ENCODE assay signal across 8 cellular contexts in genomic region chr9:36037580-36038169, GRCh38. TPM values are rescaled to one million over a fixed set of nuclear protein-coding genes. Genes with fewer than 3 reads are reported as not detected.
DNase-seq lines count a peak whose midpoint lies in the region; ATAC-seq and TF ChIP-seq lines count a peak whose summit lies in the region.

No MANE protein-coding gene starts in this region.

- no peaks in the 10 kb centered on the region for H3K9me2 ChIP-seq in OCI-LY1 (ENCODE audit: low read depth, low read length)

- peak overlapping the region; percentile 77 for H3K4me3 ChIP-seq in OCI-LY1 (ENCODE audit: low read depth, low read length, poor library complexity, severe bottlenecking)
- H3K4me3 ChIP-seq in choroid plexus epithelial cell (ENCODE audit: low read depth, low read length): peak overlapping the region; percentile 79
- H3K4me3 ChIP-seq in lower lobe of right lung: peak overlapping the region; percentile 92
- peak overlapping the region; percentile 70 to 90 (median 74) for H3K4me3 ChIP-seq in tibial nerve

- ATAC-seq in lower lobe of right lung: peak; percentile 4 to 12
- no peak for ATAC-seq in GM21515 (IDR thresholded peaks at IDR 0.05; ENCODE audit: unreplicated experiment)

- H3K36me3 ChIP-seq in OCI-LY1 (ENCODE audit: insufficient read depth, low read length) (no peaks in the 10 kb centered on the region), lower lobe of right lung (no peaks in the 10 kb centered on the region), tibial nerve (no peaks in the 10 kb centered on the region)

- peak overlapping the region; percentile 71 for H3K4me2 ChIP-seq in OCI-LY1 (ENCODE audit: low read length)

- H3K9ac ChIP-seq in OCI-LY1 (ENCODE audit: low read length): peak overlapping the region; percentile 68

- intact Hi-C loops in lower lobe of right lung (cut with DNase I): no loop called here

- H3K27ac ChIP-seq in OCI-LY1 (ENCODE audit: low read depth, low read length, poor library complexity, severe bottlenecking) (no peak overlapping the region), lower lobe of right lung (peak overlapping the region; percentile 81), tibial nerve (peak overlapping the region; percentile 70 to 92 (median 85))

- TF ChIP-seq POLR2A in tibial nerve (IDR thresholded peaks at IDR 0.05): no peak

- no peaks in the 10 kb centered on the region for H3K27me3 ChIP-seq in OCI-LY1 (ENCODE audit: insufficient read depth, low read length)
- no peaks in the 10 kb centered on the region for H3K27me3 ChIP-seq in lower lobe of right lung (ENCODE audit: low read depth)
- H3K27me3 ChIP-seq in tibial nerve: no peaks in the 10 kb centered on the region

- DNase-seq in NCI-H345 (lab: John Stamatoyannopoulos, UW): peak; percentile 50
- DNase-seq in NCI-H345 treated with DMSO at 0.1 percent for 48 hours (lab: John Stamatoyannopoulos, UW; ENCODE audit: unreplicated experiment): no peak
- peak; percentile 42 for DNase-seq in choroid plexus epithelial cell (ENCODE audit: low read depth)
- DNase-seq in lower lobe of right lung: no peak
- DNase-seq in tibial nerve (ENCODE audit: low spot score in 2 of 2): no peak
- DNase-seq in NCI-H524 treated with DMSO at 0.1 percent for 48 hours (lab: John Stamatoyannopoulos, UW): no peak

- H3F3A ChIP-seq in OCI-LY1 (ENCODE audit: insufficient read depth, low read length): no peaks in the 10 kb centered on the region

- H3K9me3 ChIP-seq in OCI-LY1 (ENCODE audit: low read length) (no peaks in the 10 kb centered on the region), lower lobe of right lung (no peaks in the 10 kb centered on the region), tibial nerve (no peaks in the 10 kb centered on the region)

- no peak for TF ChIP-seq CTCF in OCI-LY1 (IDR thresholded peaks at IDR 0.05; ENCODE audit: low read length)
- no peak for TF ChIP-seq CTCF in choroid plexus epithelial cell (conservative IDR thresholded peaks at IDR 0.05; ENCODE audit: low read depth, low read length)
- TF ChIP-seq CTCF in lower lobe of right lung (IDR thresholded peaks at IDR 0.05): no peak
- TF ChIP-seq CTCF in tibial nerve (IDR thresholded peaks at IDR 0.05): no peak

- H3K79me2 ChIP-seq in OCI-LY1 (ENCODE audit: insufficient read depth, low read length): no peaks in the 10 kb centered on the region

- peak overlapping the region; percentile 13; the same call in 1 of the 2 replicates for H2AFZ ChIP-seq in OCI-LY1 (ENCODE audit: low read length)

- no peak for TF ChIP-seq EP300 in tibial nerve (IDR thresholded peaks at IDR 0.05)

- WGBS in tibial nerve, 2 donors: 10 to 11% methylated on average over 16 of the region's 16 CpGs

- H3K4me1 ChIP-seq in OCI-LY1 (ENCODE audit: insufficient read depth, low read length, severe bottlenecking): peaks cover 14% of the 10 kb centered on the region
- peaks cover 44% of the 10 kb centered on the region for H3K4me1 ChIP-seq in lower lobe of right lung
- peaks cover 0 to 51% (median 8%) of the 10 kb centered on the region in 4 donors for H3K4me1 ChIP-seq in tibial nerve

- H4K20me1 ChIP-seq in OCI-LY1 (ENCODE audit: insufficient read depth, low read length): no peaks in the 10 kb centered on the region

RNA-seq across cellular contexts. Expression of gene RECK, which starts 1.0 kb away (rescaled TPM):
- total RNA-seq in lower lobe of right lung: 15.2 TPM
- total RNA-seq in tibial nerve: 10 to 100 TPM; 15.6 to 24.1 (median 18.7) TPM

Comparison
In these comparisons a context has a peak if more than half of its experiments do, and no peak if none do; other contexts are left out.
1. DNase-seq: peak in NCI-H345 (single experiment) and choroid plexus epithelial cell (single experiment); none in NCI-H345 treated with DMSO at 0.1 percent for 48 hours (single experiment), lower lobe of right lung (single experiment), tibial nerve (0 of 2) and NCI-H524 treated with DMSO at 0.1 percent for 48 hours (single experiment).
2. Peak in every context shown above with its lines, with median percentiles within 50 percentile points of each other: H3K4me3 ChIP-seq.